ENCODE assay signal across 1 cellular context in genomic region chrX:66794514-66794913, GRCh38.
DNase-seq lines count a peak whose midpoint lies in the region; TF ChIP-seq lines count a peak whose summit lies in the region.
"Not testable (repeated sequence)": the region's sequence is repeated elsewhere in the genome, so short reads cannot be mapped to it uniquely, and the experiment has no call there.

No MANE protein-coding gene starts in this region.

- not testable (repeated sequence) for H3K27me3 Mint-ChIP-seq in osteocyte (ENCODE audit: unreplicated experiment)

- H3K36me3 Mint-ChIP-seq in osteocyte (ENCODE audit: unreplicated experiment), result not testable (repeated sequence)

- H3K9me3 Mint-ChIP-seq in osteocyte (ENCODE audit: unreplicated experiment), result peaks cover 43% of the 10 kb centered on the region

- DNase-seq in osteocyte (ENCODE audit: extremely low spot score, unreplicated experiment), result peak; percentile 69

- not testable (repeated sequence) for H3K4me1 Mint-ChIP-seq in osteocyte (ENCODE audit: unreplicated experiment)

- H3K4me3 Mint-ChIP-seq in osteocyte (ENCODE audit: unreplicated experiment), result not testable (repeated sequence)

- TF ChIP-seq CTCF in osteocyte (IDR thresholded peaks at IDR 0.05), result not testable (repeated sequence)

- not testable (repeated sequence) for H3K27ac Mint-ChIP-seq in osteocyte (ENCODE audit: unreplicated experiment)
